In the genomic region with DNA sequence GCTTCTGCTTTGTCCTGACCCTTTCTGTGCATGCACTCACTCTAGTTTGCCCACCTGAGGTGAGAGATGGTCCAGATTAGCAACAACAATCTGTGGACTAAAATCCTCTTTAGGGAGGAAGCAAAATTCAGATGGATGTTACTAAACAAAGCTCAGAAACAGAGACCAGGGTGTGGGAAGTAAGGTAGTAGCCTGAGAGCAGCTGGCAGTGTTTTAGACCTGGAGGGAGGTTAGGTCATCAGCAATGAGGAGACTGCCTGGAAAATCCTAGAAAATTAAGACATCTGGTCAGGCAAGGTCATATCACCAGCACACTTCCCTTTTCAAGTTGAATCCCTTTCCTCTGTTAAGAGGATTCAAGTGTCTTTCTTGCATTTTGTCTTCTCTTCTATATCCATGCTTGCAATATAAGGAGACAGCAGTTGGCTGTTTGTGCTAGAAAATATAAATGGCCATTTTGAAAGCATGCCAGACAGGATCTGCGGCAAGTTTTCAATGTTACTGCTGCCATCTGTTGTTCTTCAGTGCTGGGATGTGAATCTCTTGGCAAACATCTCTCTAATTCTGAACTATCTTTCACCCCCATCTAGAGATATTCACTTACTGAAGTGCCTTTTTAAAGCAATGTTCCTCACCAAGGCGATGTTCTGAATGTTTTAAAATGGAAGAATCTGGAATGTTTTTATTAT, we compare ENCODE assay signal across 10 cellular contexts.
DNase-seq lines count a peak whose midpoint lies in the region; ATAC-seq and TF ChIP-seq lines count a peak whose summit lies in the region.
"Had no signal": no experiment of that assay in that cellular context is flagged by ENCODE, and none has a peak within 500 bp of the region (broad histone marks: within the 10 kb centered on the region; RNA-seq: fewer than 3 reads in every experiment).

No MANE protein-coding gene starts in this region.

- no peak overlapping the region for H3K4me3 ChIP-seq in LNCaP clone FGC (ENCODE audit: low read depth, low read length)
- H3K4me3 ChIP-seq: PC-9 had no signal

- no peaks in the 10 kb centered on the region for H3K9me3 ChIP-seq in T-helper 17 cell (ENCODE audit: control insufficient read depth, low read length, poor library complexity, severe bottlenecking)

- H3K36me3 Mint-ChIP-seq in T-helper 17 cell (ENCODE audit: low read depth), result no peaks in the 10 kb centered on the region

- no peak overlapping the region for H3K4me3 Mint-ChIP-seq in T-helper 17 cell
- H3K4me3 Mint-ChIP-seq: activated CD4-positive, alpha-beta T cell treated with anti-CD3 and anti-CD28 coated beads, Interleukin-2, amount 10 ng/mL, durations not matched to agents 7 days and 5 days had no signal

- H3K27me3 Mint-ChIP-seq in T-helper 17 cell, result no peaks in the 10 kb centered on the region
- H3K27me3 Mint-ChIP-seq: activated CD4-positive, alpha-beta T cell treated with anti-CD3 and anti-CD28 coated beads, Interleukin-2, amount 10 ng/mL, durations not matched to agents 7 days and 5 days had no signal

- DNase-seq in AG20443 (ENCODE audit: low spot score), result peak; percentile 38
- DNase-seq in LNCaP clone FGC (ENCODE audit: low read depth), result peak; percentile 67
- DNase-seq in astrocyte of the hippocampus (ENCODE audit: low read depth, low spot score), result peak; percentile 10
- DNase-seq in lung microvascular endothelial cell (ENCODE audit: low read depth in 2 of 2), result peak; percentile 25 to 64
- DNase-seq in stimulated activated CD8-positive, alpha-beta memory T cell treated with anti-CD3 and anti-CD28 coated beads, Interleukin-4, amount 100 ng/mL, for 48 hours, result no peak
- no peak for DNase-seq in T-helper 17 cell
- no peak for DNase-seq in SW480 (ENCODE audit: low spot score)
- no peak for DNase-seq in GM19240 (ENCODE audit: insufficient read length, low spot score)
- DNase-seq: activated CD4-positive, alpha-beta T cell treated with anti-CD3 and anti-CD28 coated beads, Interleukin-2, amount 10 ng/mL, durations not matched to agents 7 days and 5 days; PC-9 had no signal

- TF ChIP-seq CTCF in LNCaP clone FGC (IDR thresholded peaks at IDR 0.05; ENCODE audit: control insufficient read depth, extremely low read depth, insufficient read depth), result peak; percentile 58

- H3K27ac Mint-ChIP-seq in T-helper 17 cell, result no peak overlapping the region
- H3K27ac Mint-ChIP-seq: activated CD4-positive, alpha-beta T cell treated with anti-CD3 and anti-CD28 coated beads, Interleukin-2, amount 10 ng/mL, durations not matched to agents 7 days and 5 days had no signal

- no peak for ATAC-seq in T-helper 17 cell

- H3K4me1 Mint-ChIP-seq in T-helper 17 cell, result no peaks in the 10 kb centered on the region
- H3K4me1 Mint-ChIP-seq: activated CD4-positive, alpha-beta T cell treated with anti-CD3 and anti-CD28 coated beads, Interleukin-2, amount 10 ng/mL, durations not matched to agents 7 days and 5 days had no signal

Comparison
In these comparisons a context has a peak if more than half of its experiments do, and no peak if none do; other contexts are left out.
1. DNase-seq: peak in AG20443 (single experiment), LNCaP clone FGC (single experiment), astrocyte of the hippocampus (single experiment) and lung microvascular endothelial cell (2 of 2); none in stimulated activated CD8-positive, alpha-beta memory T cell treated with anti-CD3 and anti-CD28 coated beads, Interleukin-4, amount 100 ng/mL, for 48 hours (single experiment), T-helper 17 cell (0 of 3), SW480 (single experiment) and GM19240 (single experiment).